ENCODE assay signal across 8 cellular contexts in the genomic region with DNA sequence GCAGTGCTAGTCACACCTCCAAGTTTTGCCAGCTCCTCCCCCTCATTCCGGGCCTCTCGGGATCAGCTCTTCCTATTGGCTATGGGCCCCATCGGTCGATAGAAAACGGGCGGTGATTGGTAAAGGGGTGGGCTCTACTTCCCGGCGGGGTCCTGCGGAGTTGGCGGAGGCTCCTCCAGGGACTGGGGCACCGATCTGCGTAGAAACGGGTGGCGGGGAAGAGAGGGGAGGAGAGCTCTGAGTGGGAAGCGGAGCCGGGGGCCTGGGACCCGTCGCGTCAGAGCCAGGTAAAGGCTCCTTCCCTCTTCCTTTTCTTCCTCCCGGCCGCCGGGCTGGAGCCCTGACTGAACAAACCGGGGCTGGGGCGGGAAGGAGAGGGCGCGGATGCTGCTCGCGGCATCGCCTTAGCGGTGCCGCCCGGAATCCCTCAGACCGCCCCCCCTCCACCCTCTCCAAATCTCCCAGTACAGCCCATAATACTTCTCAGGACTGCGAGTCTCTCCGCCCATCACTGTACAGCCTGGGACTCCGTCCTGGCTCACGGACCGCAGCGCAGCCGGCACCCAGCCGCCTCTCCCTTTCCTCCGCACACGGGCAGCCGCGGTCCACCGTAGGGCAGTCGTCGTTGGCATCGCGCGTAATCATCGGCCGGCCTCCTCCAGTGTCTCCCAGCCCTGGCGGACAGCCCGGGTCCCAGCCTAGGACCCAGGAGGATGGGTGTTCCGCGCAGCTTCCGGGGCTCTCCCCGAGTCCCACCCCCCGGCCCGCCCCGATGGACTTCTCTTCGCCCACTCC. TPM values are rescaled to one million over a fixed set of nuclear protein-coding genes. Genes with fewer than 3 reads are reported as not detected.
A peak's percentile ranks its signal among the peaks of the same experiment; 100 is the strongest.
DNase-seq lines count a peak whose midpoint lies in the region; ATAC-seq and TF ChIP-seq lines count a peak whose summit lies in the region.
"Not testable (repeated sequence)": the region's sequence is repeated elsewhere in the genome, so short reads cannot be mapped to it uniquely, and the experiment has no call there.

Gene SRGAP2 (plus strand): TSS at position 178 of the 795 bp plus-strand sequence. CDS start 2,430 bp downstream, outside the sequence.

- H3K27me3 Mint-ChIP-seq in activated naive CD8-positive, alpha-beta T cell treated with anti-CD3 and anti-CD28 coated beads for 36 hours; neural progenitor cell (ENCODE audit: insufficient read depth, low read depth); stimulated activated memory B cell treated with anti-CD40 and anti-IgM and Interleukin-4, amounts not matched to agents 10 μg/mL and 1 μg/mL and 100 μg/mL, for 72 hours: not testable (repeated sequence)

- H3K4me1 ChIP-seq in neural progenitor cell: not testable (repeated sequence)

- ATAC-seq in HG02759 (IDR thresholded peaks at IDR 0.05; ENCODE audit: unreplicated experiment): peak; percentile 7
- peak; percentile 31 for ATAC-seq in stimulated activated memory B cell treated with anti-CD40 and anti-IgM and Interleukin-4, amounts not matched to agents 10 μg/mL and 1 μg/mL and 100 μg/mL, for 72 hours

- H3K4me1 Mint-ChIP-seq in activated naive CD8-positive, alpha-beta T cell treated with anti-CD3 and anti-CD28 coated beads for 36 hours; neural progenitor cell; stimulated activated memory B cell treated with anti-CD40 and anti-IgM and Interleukin-4, amounts not matched to agents 10 μg/mL and 1 μg/mL and 100 μg/mL, for 72 hours: not testable (repeated sequence)

- not testable (repeated sequence) for H3K9me3 Mint-ChIP-seq in activated naive CD8-positive, alpha-beta T cell treated with anti-CD3 and anti-CD28 coated beads for 36 hours; neural progenitor cell; stimulated activated memory B cell treated with anti-CD40 and anti-IgM and Interleukin-4, amounts not matched to agents 10 μg/mL and 1 μg/mL and 100 μg/mL, for 72 hours

- H3K9ac ChIP-seq in neural progenitor cell: not testable (repeated sequence)

- TF ChIP-seq CTCF in neural progenitor cell (IDR thresholded peaks at IDR 0.05): not testable (repeated sequence)

- peak within 1 kb of the TSS; percentile 84 for H3K4me3 Mint-ChIP-seq in activated naive CD8-positive, alpha-beta T cell treated with anti-CD3 and anti-CD28 coated beads for 36 hours
- H3K4me3 Mint-ChIP-seq in neural progenitor cell: peak within 1 kb of the TSS; percentile 86
- peak within 1 kb of the TSS; percentile 90 for H3K4me3 Mint-ChIP-seq in stimulated activated memory B cell treated with anti-CD40 and anti-IgM and Interleukin-4, amounts not matched to agents 10 μg/mL and 1 μg/mL and 100 μg/mL, for 72 hours

- not testable (repeated sequence) for H2AFZ ChIP-seq in neural progenitor cell (replicated peaks)

- H3K36me3 ChIP-seq in neural progenitor cell: not testable (repeated sequence)

- not testable (repeated sequence) for H3K27me3 ChIP-seq in neural progenitor cell

- peak; percentile 68 for DNase-seq in Daoy (ENCODE audit: low read depth)
- DNase-seq in NCI-H146 treated with DMSO at 0.1 percent for 48 hours (lab: John Stamatoyannopoulos, UW; ENCODE audit: unreplicated experiment): peak; percentile 25
- peak in 4 of 5 experiments; percentile 13 to 70 (median 31) for DNase-seq in T-helper 2 cell
- DNase-seq in activated naive CD8-positive, alpha-beta T cell treated with anti-CD3 and anti-CD28 coated beads for 36 hours: peak; percentile 57
- peak; percentile 55 for DNase-seq in globus pallidus (ENCODE audit: low spot score)
- peak; percentile 68 for DNase-seq in neural progenitor cell (ENCODE audit: low spot score)

- H3K4me2 ChIP-seq in neural progenitor cell: peak within 1 kb of the TSS; percentile 62

- H3K27ac ChIP-seq in neural progenitor cell: not testable (repeated sequence)

- H3K36me3 Mint-ChIP-seq in activated naive CD8-positive, alpha-beta T cell treated with anti-CD3 and anti-CD28 coated beads for 36 hours; neural progenitor cell; stimulated activated memory B cell treated with anti-CD40 and anti-IgM and Interleukin-4, amounts not matched to agents 10 μg/mL and 1 μg/mL and 100 μg/mL, for 72 hours: not testable (repeated sequence)

- peak within 1 kb of the TSS; percentile 80 for H3K27ac Mint-ChIP-seq in activated naive CD8-positive, alpha-beta T cell treated with anti-CD3 and anti-CD28 coated beads for 36 hours
- not testable (repeated sequence) for H3K27ac Mint-ChIP-seq in neural progenitor cell
- H3K27ac Mint-ChIP-seq in stimulated activated memory B cell treated with anti-CD40 and anti-IgM and Interleukin-4, amounts not matched to agents 10 μg/mL and 1 μg/mL and 100 μg/mL, for 72 hours: peak within 1 kb of the TSS; percentile 70

- H3K79me2 ChIP-seq in neural progenitor cell (ENCODE audit: low read depth): not testable (repeated sequence)

- peak within 1 kb of the TSS; percentile 71 for H3K4me3 ChIP-seq in neural progenitor cell

- not testable (repeated sequence) for H3F3A ChIP-seq in neural progenitor cell (ENCODE audit: low read depth)

- H3K9me3 ChIP-seq in neural progenitor cell (ENCODE audit: low read depth): not testable (repeated sequence)

- H4K20me1 ChIP-seq in neural progenitor cell (ENCODE audit: low read depth): not testable (repeated sequence)

RNA-seq across cellular contexts. Expression of gene SRGAP2, which starts in this region (rescaled TPM):
- total RNA-seq in Daoy (2014; rRNA removed; shearing (Covaris generic)): 16.7 and 17.8 TPM in 2 replicates
- total RNA-seq in activated naive CD8-positive, alpha-beta T cell treated with anti-CD3 and anti-CD28 coated beads for 36 hours: 10 to 100 TPM; 40.7 to 40.8 TPM
- 88.4 and 89.9 TPM in 2 replicates for total RNA-seq in neural progenitor cell (ENCODE audit: low replicate concordance)
